In the genomic region with DNA sequence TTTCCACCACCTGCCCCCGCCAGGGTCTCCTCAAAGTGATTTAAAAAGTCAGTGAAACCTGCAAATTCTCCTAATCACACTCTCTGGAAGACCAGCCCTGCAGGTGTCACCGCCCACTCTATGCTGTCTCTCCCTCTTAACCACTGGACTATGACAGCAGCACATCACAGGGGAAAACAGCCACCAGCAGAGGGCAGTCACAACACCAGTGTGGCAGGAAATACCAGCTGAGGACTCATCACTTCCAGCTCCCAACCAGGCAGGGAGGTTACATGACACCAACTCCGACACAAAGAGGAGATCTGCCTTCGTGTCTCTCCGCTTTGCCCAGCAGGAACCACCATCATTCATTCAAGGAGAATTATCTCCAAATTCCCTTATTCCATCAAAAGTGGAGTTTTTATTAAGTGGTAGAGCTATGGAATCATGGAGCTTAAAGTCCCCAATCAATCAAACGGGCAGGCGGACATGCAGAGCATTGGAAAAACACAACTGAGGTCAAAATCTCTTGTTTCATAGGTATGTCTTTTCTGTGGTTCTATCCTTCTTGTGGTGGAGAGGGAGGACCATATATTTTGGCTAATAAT, we compare ENCODE assay signal across 8 cellular contexts.
DNase-seq lines count a peak whose midpoint lies in the region; ATAC-seq and TF ChIP-seq lines count a peak whose summit lies in the region.

No MANE protein-coding gene starts in this region.

- H3K27ac ChIP-seq in HCT116 (ENCODE audit: low read depth, low read length) (no peak overlapping the region), gastrocnemius medialis (peak overlapping the region; percentile 29 to 76 (median 72))

- no peak overlapping the region for H3K9ac ChIP-seq in HCT116 (ENCODE audit: low read length)

- RAD21 ChIA-PET in HCT116 (lab: Charles Lee; ENCODE audit: low non-redundant PET in 1 of 2, low total read pairs in 2 of 2, uncharacterized antibody in 2 of 2, unreplicated experiment in 2 of 2): no interaction called here

- peak; percentile 59 for TF ChIP-seq RAD21 in HCT116 (IDR thresholded peaks at IDR 0.05; ENCODE audit: low read depth)

- H3K4me3 ChIP-seq in HCT116 (replicated peaks in 1 of 2; ENCODE audit: low read depth in 1 of 2, low read length in 2 of 2) (no peak overlapping the region), gastrocnemius medialis (no peak overlapping the region)

- CTCF ChIA-PET in HCT116 (lab: Charles Lee): interaction anchor here (0.6 to 2.7 kb wide), 24 partner anchors 8 to 135 kb away, joined by 3 to 9 read pairs (median 3); no protein-coding TSS in a partner anchor

- H3K36me3 ChIP-seq in HCT116 (ENCODE audit: control insufficient read depth in 1 of 2, insufficient read depth in 2 of 2, low read length in 2 of 2): no peaks in the 10 kb centered on the region
- no peaks in the 10 kb centered on the region for H3K36me3 ChIP-seq in gastrocnemius medialis

- POLR2A ChIA-PET in HCT116 (lab: Charles Lee): interaction anchor here (0.9 kb wide), 1 partner anchor 8 kb away, joined by 3 read pairs; no protein-coding TSS in a partner anchor

- intact Hi-C loops in HCT116 (cut with micrococcal nuclease) (loop anchor here (1.0 to 2.0 kb wide), 2 partner anchors 56 to 104 kb away; no protein-coding TSS in a partner anchor), gastrocnemius medialis (cut with DNase I; ENCODE audit: low total_unique reads) (loop anchor here (1.0 to 5.0 kb wide), 4 partner anchors 56 to 374 kb away; a partner anchor contains a TSS)

- no peaks in the 10 kb centered on the region for H3K9me2 ChIP-seq in HCT116 (ENCODE audit: insufficient read depth)

- H3K9me3 ChIP-seq in HCT116 (ENCODE audit: control insufficient read depth in 1 of 2, insufficient read depth in 1 of 2, low read depth in 1 of 2, low read length in 2 of 2) (no peaks in the 10 kb centered on the region), gastrocnemius medialis (no peaks in the 10 kb centered on the region)

- peaks cover 4 to 11% of the 10 kb centered on the region in 2 experiments; a peak in 3 of 4 replicates for H3K4me1 ChIP-seq in HCT116 (ENCODE audit: control insufficient read depth in 1 of 2, insufficient read depth in 2 of 2, low read length in 2 of 2)
- peaks cover 31 to 72% of the 10 kb centered on the region in 2 donors for H3K4me1 ChIP-seq in gastrocnemius medialis

- peak overlapping the region; percentile 21 for H3K4me2 ChIP-seq in HCT116 (ENCODE audit: low read length)

- no peak for TF ChIP-seq POLR2A in HCT116 (IDR thresholded peaks at IDR 0.05; ENCODE audit: borderline replicate concordance, extremely low read depth, insufficient read depth, insufficient read length)
- no peak for TF ChIP-seq POLR2A in gastrocnemius medialis (IDR thresholded peaks at IDR 0.05)

- in situ Hi-C loops in gastrocnemius medialis (cut with MboI; ENCODE audit: low sequenced_read_pairs in 4 of 4): no loop called here

- H4K20me1 ChIP-seq in HCT116 (ENCODE audit: insufficient read depth): no peaks in the 10 kb centered on the region

- H2AFZ ChIP-seq in HCT116 (ENCODE audit: low read depth, low read length, poor library complexity, severe bottlenecking): no peak overlapping the region

- no peaks in the 10 kb centered on the region for H3K27me3 ChIP-seq in HCT116 (ENCODE audit: insufficient read depth, low read length)
- no peaks in the 10 kb centered on the region for H3K27me3 ChIP-seq in gastrocnemius medialis

- ATAC-seq in HCT116 (peak; percentile 98), gastrocnemius medialis (peak; percentile 54 to 81)

- no peaks in the 10 kb centered on the region; the same call in 1 of the 2 replicates for H3K79me2 ChIP-seq in HCT116 (ENCODE audit: insufficient read depth, low read length)

- no TSS peak for BruUV-seq in HCT116 (replicated peaks; lab: Mats Ljungman, UMichigan)

- peak; percentile 96 for DNase-seq in ELF-1 (ENCODE audit: low read depth, low spot score)
- peak; percentile 71 for DNase-seq in HCT116 (ENCODE audit: low read depth, low spot score)
- DNase-seq in NAMALWA (ENCODE audit: low spot score): peak; percentile 91
- peak; percentile 78 to 90 for DNase-seq in SW 1271 (lab: John Stamatoyannopoulos, UW)
- peak; percentile 63 for DNase-seq in amniotic stem cell (lab: John Stamatoyannopoulos, UW)
- peak; percentile 82 for DNase-seq in hepatic stellate cell (ENCODE audit: low spot score)
- DNase-seq in gastrocnemius medialis: peak; percentile 31 to 77
- no peak for DNase-seq in cerebellar nuclear complex (lab: John Stamatoyannopoulos, UW)

- TF ChIP-seq CTCF in HCT116 (IDR thresholded peaks at IDR 0.05 in 2 of 3, conservative IDR thresholded peaks at IDR 0.05 in 1 of 3; ENCODE audit: borderline replicate concordance in 1 of 3, insufficient read depth in 1 of 3, low read depth in 2 of 3, low read length in 2 of 3) (peak; percentile 78 to 95 (median 94)), gastrocnemius medialis (IDR thresholded peaks at IDR 0.05 in 4 of 5, conservative IDR thresholded peaks at IDR 0.05 in 1 of 5) (peak; percentile 12 to 74 (median 64))

TF ChIP-seq in HCT116, 20 proteins besides CTCF, POLR2A, EP300 and RAD21:
- 0 out of 2 replicates have a peak, but pooled peaks have one; percentile 59 for TF ChIP-seq CBX3 (IDR thresholded peaks at IDR 0.05; ENCODE audit: low read depth)
- TF ChIP-seq ELF1 (IDR thresholded peaks at IDR 0.05; ENCODE audit: borderline replicate concordance, low read depth): no peak
- peak; percentile 38; the same call in 1 of the 2 replicates for TF ChIP-seq EGR1 (IDR thresholded peaks at IDR 0.05; ENCODE audit: low read depth)
- TF ChIP-seq SP1 (IDR thresholded peaks at IDR 0.05; ENCODE audit: low read depth): peak; percentile 25; the same call in 1 of the 2 replicates

Comparison
In these comparisons a context has a peak if more than half of its experiments do, and no peak if none do; other contexts are left out.
1. DNase-seq: peak in ELF-1 (single experiment), HCT116 (single experiment), NAMALWA (single experiment), SW 1271 (2 of 2), amniotic stem cell (single experiment), hepatic stellate cell (single experiment) and gastrocnemius medialis (2 of 2); none in cerebellar nuclear complex (0 of 2).